Comparison of ENCODE assay signal across 17 cellular contexts in the genomic region with DNA sequence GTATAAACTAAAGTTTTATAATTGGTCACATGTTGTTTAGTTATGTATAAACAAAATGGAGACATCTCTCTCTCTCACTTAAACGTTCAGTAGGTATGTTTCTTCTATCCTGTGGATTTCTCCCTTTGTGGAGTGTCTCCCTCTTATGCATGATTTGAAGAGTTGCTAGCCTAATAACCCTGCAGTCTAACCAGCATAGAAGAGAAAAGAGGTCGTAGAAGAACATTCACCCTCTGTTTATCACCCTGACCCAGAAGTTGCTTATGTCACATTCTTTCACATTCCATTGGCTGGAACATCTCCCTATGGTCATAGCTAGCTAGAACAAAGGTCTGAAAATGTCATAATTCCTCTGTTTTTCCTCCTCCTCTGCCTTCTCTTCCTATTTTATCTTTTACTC.
DNase-seq lines count a peak whose midpoint lies in the region; ATAC-seq, FAIRE-seq and TF ChIP-seq lines count a peak whose summit lies in the region.
"Had no signal": no experiment of that assay in that cellular context is flagged by ENCODE, and none has a peak within 500 bp of the region (broad histone marks: within the 10 kb centered on the region; RNA-seq: fewer than 3 reads in every experiment).

No MANE protein-coding gene starts in this region.

- no peak for TF ChIP-seq POLR2A in H1 (IDR thresholded peaks at IDR 0.05; ENCODE audit: control extremely low read depth in 1 of 2, low read depth in 2 of 2, low read length in 2 of 2)
- TF ChIP-seq POLR2A in testis (IDR thresholded peaks at IDR 0.05): no peak

- H3K56ac ChIP-seq in H1 (replicated peaks; ENCODE audit: insufficient read length, low read depth, low read length): no peak overlapping the region
- no peak overlapping the region for H3K56ac ChIP-seq in mesendoderm (ENCODE audit: low read length)

- H3K9me3 ChIP-seq in OCI-LY3 (ENCODE audit: insufficient read depth, low read length) (no peaks in the 10 kb centered on the region), H1 (ENCODE audit: insufficient read depth in 2 of 2, low read depth in 1 of 2, low read length in 1 of 2) (no peaks in the 10 kb centered on the region), testis (no peaks in the 10 kb centered on the region)
- H3K9me3 ChIP-seq: BE2C had no signal

- H3K4me2 ChIP-seq in OCI-LY3 (ENCODE audit: low read length) (no peak overlapping the region), H1 (ENCODE audit: insufficient read depth in 1 of 2, low read depth in 2 of 2, low read length in 2 of 2) (no peak overlapping the region), mesendoderm (ENCODE audit: low read length) (no peak overlapping the region)

- H3K27ac ChIP-seq in OCI-LY3 (ENCODE audit: low read length) (no peak overlapping the region), H1 (ENCODE audit: low read depth, low read length) (no peak overlapping the region), mesendoderm (ENCODE audit: low read depth, low read length) (no peak overlapping the region), testis (no peak overlapping the region)
- H3K27ac ChIP-seq: C4-2B had no signal

- no peak overlapping the region for H2BK20ac ChIP-seq in H1 (ENCODE audit: low read length)

- no peaks in the 10 kb centered on the region for H3K23me2 ChIP-seq in H1 (ENCODE audit: low read depth, low read length)

- intact Hi-C loops in testis (cut with DNase I; ENCODE audit: low total_unique reads): no loop called here

- H2BK120ac ChIP-seq in H1 (replicated peaks; ENCODE audit: low read depth, low read length) (no peak overlapping the region), mesendoderm (ENCODE audit: low read depth, low read length) (no peak overlapping the region)

- TF ChIP-seq CTCF in OCI-LY3 (IDR thresholded peaks at IDR 0.05; ENCODE audit: low read depth, low read length) (no peak), H1 (IDR thresholded peaks at IDR 0.05; ENCODE audit: control extremely low read depth in 1 of 3, insufficient read depth in 1 of 3, low read depth in 1 of 3, low read length in 3 of 3) (no peak), testis (IDR thresholded peaks at IDR 0.05) (no peak)

- no peak overlapping the region for H3K4ac ChIP-seq in H1 (replicated peaks; ENCODE audit: insufficient read length, low read depth, low read length)
- no peak overlapping the region for H3K4ac ChIP-seq in mesendoderm (ENCODE audit: low read depth, low read length)

- no peak overlapping the region for H4K91ac ChIP-seq in H1 (replicated peaks; ENCODE audit: insufficient read length, low read length)

- CTCF ChIA-PET in H1 (lab: Charles Lee; ENCODE audit: partially characterized antibody): no interaction called here

- H2BK15ac ChIP-seq in H1 (ENCODE audit: low read length) (no peak overlapping the region), mesendoderm (replicated peaks; ENCODE audit: low read depth) (no peak overlapping the region)

- H4K8ac ChIP-seq in H1 (ENCODE audit: extremely low read depth, insufficient read depth, low read length): no peak overlapping the region
- H4K8ac ChIP-seq in mesendoderm (ENCODE audit: low read depth, low read length): no peak overlapping the region

- H3K79me2 ChIP-seq in OCI-LY3 (ENCODE audit: low read length) (no peaks in the 10 kb centered on the region), H1 (ENCODE audit: control insufficient read depth in 1 of 2, insufficient read depth in 2 of 2, low read length in 2 of 2) (no peaks in the 10 kb centered on the region), mesendoderm (ENCODE audit: control insufficient read depth, insufficient read depth, low read length) (no peaks in the 10 kb centered on the region)

- no peak for TF ChIP-seq RAD21 in H1 (IDR thresholded peaks at IDR 0.05 in 1 of 2, conservative IDR thresholded peaks at IDR 0.05 in 1 of 2; ENCODE audit: low read depth in 2 of 2, low read length in 2 of 2)

- H3K79me1 ChIP-seq in H1 (ENCODE audit: low read depth, low read length) (no peaks in the 10 kb centered on the region), mesendoderm (ENCODE audit: low read length) (no peaks in the 10 kb centered on the region)

- H2BK5ac ChIP-seq in H1 (ENCODE audit: low read depth, low read length): no peak overlapping the region
- H2BK5ac ChIP-seq in mesendoderm (ENCODE audit: low read length): no peak overlapping the region

- peak; percentile 2 for DNase-seq in HuH-7 (ENCODE audit: low spot score)
- DNase-seq in H1 (ENCODE audit: low read depth in 1 of 2, low spot score in 2 of 2): no peak
- peak; percentile 1 for DNase-seq in mesendoderm
- DNase-seq in DMS53 treated with DMSO at 0.1 percent for 48 hours (lab: John Stamatoyannopoulos, UW; ENCODE audit: unreplicated experiment): no peak
- DNase-seq in testis: no peak
- DNase-seq: BE2C; CD8-positive, alpha-beta T cell; COR-L47; DMS153; DND-41; GF-D8; H7 had no signal

- H4K5ac ChIP-seq in H1 (ENCODE audit: insufficient read length, low read depth, low read length) (no peak overlapping the region), mesendoderm (ENCODE audit: low read length) (no peak overlapping the region)

- no peaks in the 10 kb centered on the region for H3K27me3 ChIP-seq in OCI-LY3 (ENCODE audit: low read depth, low read length)
- H3K27me3 ChIP-seq in H1 (replicated peaks in 1 of 4; ENCODE audit: control insufficient read depth in 3 of 4, extremely low read depth in 1 of 4, insufficient read depth in 3 of 4, low read length in 3 of 4): no peaks in the 10 kb centered on the region
- H3K27me3 ChIP-seq in mesendoderm (ENCODE audit: insufficient read depth, low read length, poor library complexity): no peaks in the 10 kb centered on the region
- H3K27me3 ChIP-seq in testis: no peaks in the 10 kb centered on the region
- H3K27me3 ChIP-seq: BE2C had no signal

- no peak overlapping the region for H3K4me3 ChIP-seq in OCI-LY3 (ENCODE audit: low read length)
- H3K4me3 ChIP-seq in H1 (ENCODE audit: extremely low read depth in 1 of 4, insufficient read depth in 2 of 4, low read depth in 3 of 4, low read length in 4 of 4): no peak overlapping the region
- no peak overlapping the region for H3K4me3 ChIP-seq in mesendoderm (ENCODE audit: low read length)
- H3K4me3 ChIP-seq in testis: no peak overlapping the region

- WGBS in H1 (ENCODE audit: extremely low coverage in 1 of 2, insufficient coverage in 1 of 2, insufficient read length in 1 of 2, insufficient replicate concordance in 2 of 2, low coverage in 1 of 2, low lambda C conversion rate in 2 of 2, missing lambda C conversion rate in 1 of 2), 2 experiments: 69% methylated on average over 2 of the region's 2 CpGs; no CpG with 5 or more reads in 1 of the 2 experiments
- no CpG with 5 or more reads among the region's 2 CpGs for WGBS in mesendoderm (ENCODE audit: extremely low coverage, insufficient coverage, low lambda C conversion rate)
- WGBS in testis, 2 donors: 37 to 42% methylated on average over 2 of the region's 2 CpGs

- no peak overlapping the region for H3K23ac ChIP-seq in H1 (ENCODE audit: insufficient read length)
- no peak overlapping the region for H3K23ac ChIP-seq in mesendoderm (ENCODE audit: low read length)

- no peak for TF ChIP-seq EP300 in H1 (IDR thresholded peaks at IDR 0.05; ENCODE audit: borderline replicate concordance in 1 of 2, low read depth in 2 of 2, low read length in 2 of 2)

- POLR2A ChIA-PET in H1 (lab: Charles Lee; ENCODE audit: partially characterized antibody): no interaction called here

- H2AK5ac ChIP-seq in H1 (ENCODE audit: low read depth, low read length) (no peak overlapping the region), mesendoderm (ENCODE audit: low read length) (no peak overlapping the region)

- H3K36me3 ChIP-seq in OCI-LY3 (replicated peaks; ENCODE audit: low read depth, low read length) (no peaks in the 10 kb centered on the region), H1 (ENCODE audit: control insufficient read depth in 2 of 4, insufficient read depth in 4 of 4, low read length in 3 of 4) (no peaks in the 10 kb centered on the region), mesendoderm (ENCODE audit: control insufficient read depth, insufficient read depth, low read length) (no peaks in the 10 kb centered on the region), testis (ENCODE audit: low read depth, missing control alignments) (no peaks in the 10 kb centered on the region)
- H3K36me3 ChIP-seq: BE2C had no signal

- no peak for FAIRE-seq in H1 (lab: Jason Lieb, UNC)
- FAIRE-seq: D721Med, GM19239 had no signal

- H4K20me1 ChIP-seq in OCI-LY3 (ENCODE audit: insufficient read depth, low read length) (no peaks in the 10 kb centered on the region), H1 (replicated peaks in 1 of 2; ENCODE audit: control insufficient read depth in 1 of 2, insufficient read depth in 2 of 2, low read length in 2 of 2) (no peaks in the 10 kb centered on the region)

- no peak overlapping the region for H2BK12ac ChIP-seq in H1 (ENCODE audit: low read depth, low read length)

- H3K4me1 ChIP-seq in OCI-LY3 (ENCODE audit: low read length) (no peaks in the 10 kb centered on the region), H1 (replicated peaks in 1 of 4; ENCODE audit: control insufficient read depth in 3 of 4, insufficient read depth in 4 of 4, low read length in 3 of 4) (no peaks in the 10 kb centered on the region), mesendoderm (ENCODE audit: control insufficient read depth, low read depth, low read length) (no peaks in the 10 kb centered on the region), testis (no peaks in the 10 kb centered on the region)

- no peak for ATAC-seq in GM19395 (IDR thresholded peaks at IDR 0.05; ENCODE audit: unreplicated experiment)
- ATAC-seq: CD8-positive, alpha-beta T cell had no signal

- H3K18ac ChIP-seq in H1 (ENCODE audit: extremely low read depth, low read length): no peak overlapping the region
- H3K18ac ChIP-seq in mesendoderm (ENCODE audit: low read length): no peak overlapping the region

- H2AFZ ChIP-seq in OCI-LY3 (ENCODE audit: low read depth, low read length) (peak overlapping the region; percentile 47), H1 (ENCODE audit: low read length) (peak overlapping the region; percentile 42; the same call in 1 of the 2 replicates)

- H3K9ac ChIP-seq in OCI-LY3 (ENCODE audit: low read length) (no peak overlapping the region), H1 (replicated peaks in 1 of 4; ENCODE audit: extremely low read depth in 1 of 4, low read depth in 3 of 4, low read length in 3 of 4) (no peak overlapping the region), mesendoderm (ENCODE audit: low read length) (no peak overlapping the region)

- no peak overlapping the region for H3K14ac ChIP-seq in H1 (ENCODE audit: insufficient read length)

TF ChIP-seq in H1, 55 proteins besides CTCF, POLR2A, EP300 and RAD21 (continues in another document):
- no peak for TF ChIP-seq RFX5 (IDR thresholded peaks at IDR 0.05; ENCODE audit: borderline replicate concordance, low read depth, low read length)
- no peak for TF ChIP-seq SUZ12 (IDR thresholded peaks at IDR 0.05; ENCODE audit: low read length)
- TF ChIP-seq TBP (IDR thresholded peaks at IDR 0.05; ENCODE audit: low read depth, low read length): no peak
- no peak for TF ChIP-seq NANOG (IDR thresholded peaks at IDR 0.05; ENCODE audit: insufficient read depth, low read depth, low read length, poor library complexity, severe bottlenecking)
- no peak for TF ChIP-seq RBBP5 (IDR thresholded peaks at IDR 0.05; ENCODE audit: borderline replicate concordance, low read depth, low read length)
- TF ChIP-seq CREB1 (IDR thresholded peaks at IDR 0.05): no peak
- TF ChIP-seq GTF2F1 (IDR thresholded peaks at IDR 0.05; ENCODE audit: borderline replicate concordance, low read depth, low read length): no peak
- no peak for TF ChIP-seq SRF (IDR thresholded peaks at IDR 0.05; ENCODE audit: low read depth, low read length)

Comparison
In these comparisons a context has a peak if more than half of its experiments do, and no peak if none do; other contexts are left out.
1. DNase-seq: peak in HuH-7 (single experiment) and mesendoderm (single experiment); none in H1 (0 of 2), DMS53 treated with DMSO at 0.1 percent for 48 hours (single experiment) and testis (single experiment).